In the genomic region with DNA sequence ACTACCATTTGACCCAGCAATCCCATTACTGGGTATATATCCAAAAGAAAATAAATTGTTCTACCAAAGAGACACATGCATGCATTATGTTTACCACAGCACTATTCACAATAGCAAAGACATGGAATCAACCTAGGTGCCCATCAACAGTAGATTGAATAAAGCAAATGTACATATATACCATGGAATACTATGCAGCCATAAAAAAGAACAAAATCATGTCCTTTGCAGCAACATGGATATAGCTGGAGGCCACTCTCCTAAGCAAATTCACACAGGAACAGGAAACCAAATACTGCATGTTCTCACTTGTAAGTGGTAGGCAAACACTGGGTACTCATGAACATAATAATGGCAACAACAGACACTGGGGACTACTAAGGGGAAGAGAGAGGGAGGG, we compare ENCODE assay signal across 5 cellular contexts.
DNase-seq lines count a peak whose midpoint lies in the region; ATAC-seq, FAIRE-seq and TF ChIP-seq lines count a peak whose summit lies in the region.
"Not testable (repeated sequence)": the region's sequence is repeated elsewhere in the genome, so short reads cannot be mapped to it uniquely, and the experiment has no call there.

No MANE protein-coding gene starts in this region.

- not testable (repeated sequence) for H3K27ac ChIP-seq in HEK293 (ENCODE audit: extremely low read depth, low read depth, low read length); K562 (ENCODE audit: extremely low read depth, low read depth, low read length); HepG2 (ENCODE audit: extremely low read length, insufficient read depth, low read length)

- H3K4me2 ChIP-seq in K562 (ENCODE audit: insufficient read depth, low read length); HepG2 (ENCODE audit: low read depth, low read length): not testable (repeated sequence)

- H3K4me3 Mint-ChIP-seq in nephron progenitor cell: not testable (repeated sequence)

- H3K79me2 ChIP-seq in K562 (ENCODE audit: control insufficient read depth, insufficient read depth, low read length); HepG2 (ENCODE audit: insufficient read depth, low read length): not testable (repeated sequence)

- in situ Hi-C loops in K562 (cut with MboI); HepG2 (cut with HindIII; ENCODE audit: extremely low pct_ligation_motif_present, low pct_unique_long_range_greater_than_20kb): not testable (repeated sequence)

- not testable (repeated sequence) for H3K36me3 ChIP-seq in HEK293 (ENCODE audit: control insufficient read depth in 2 of 2, insufficient read depth in 1 of 2, low read length in 2 of 2); K562 (ENCODE audit: control insufficient read depth, insufficient read depth, low read length); HepG2 (replicated peaks in 1 of 2; ENCODE audit: control insufficient read depth in 1 of 2, insufficient read depth in 2 of 2, low read length in 2 of 2)

- not testable (repeated sequence) for H3K4me3 ChIP-seq in HEK293 (ENCODE audit: low read depth, low read length); K562; HepG2 (replicated peaks in 1 of 3; ENCODE audit: insufficient read depth in 1 of 3, low read depth in 2 of 3, low read length in 3 of 3)

- H3K27me3 Mint-ChIP-seq in nephron progenitor cell (ENCODE audit: low read depth, poor library complexity): not testable (repeated sequence)

- H4K20me1 ChIP-seq in K562 (replicated peaks; ENCODE audit: control insufficient read depth, insufficient read depth, low read length); HepG2 (ENCODE audit: insufficient read depth, low read length): not testable (repeated sequence)

- not testable (repeated sequence) for H3K9ac ChIP-seq in K562 (ENCODE audit: insufficient read depth in 1 of 2, low read depth in 2 of 2, low read length in 2 of 2); HepG2 (ENCODE audit: insufficient read depth, low read depth, low read length)

- not testable (repeated sequence) for H3K9me3 Mint-ChIP-seq in nephron progenitor cell

- not testable (repeated sequence) for H3K27me3 ChIP-seq in K562 (ENCODE audit: control insufficient read depth in 2 of 2, insufficient read depth in 2 of 2, low read length in 2 of 2); HepG2 (ENCODE audit: control insufficient read depth in 1 of 2, insufficient read depth in 2 of 2, low read length in 2 of 2)

- not testable (repeated sequence) for H2AFZ ChIP-seq in K562 (ENCODE audit: low read depth, low read length); HepG2 (ENCODE audit: low read length)

- not testable (repeated sequence) for H3K4me1 ChIP-seq in HEK293 (ENCODE audit: control insufficient read depth, insufficient read depth, low read length); K562 (replicated peaks in 1 of 2; ENCODE audit: control insufficient read depth in 2 of 2, insufficient read depth in 2 of 2, low read length in 2 of 2)
- peaks cover 19% of the 10 kb centered on the region for H3K4me1 ChIP-seq in HepG2 (ENCODE audit: insufficient read depth, low read length)

- ATAC-seq in K562, HepG2: not testable (repeated sequence)

- H3K27ac Mint-ChIP-seq in nephron progenitor cell: peak overlapping the region; percentile 39

- not testable (repeated sequence) for TF ChIP-seq EP300 in K562 (IDR thresholded peaks at IDR 0.05; ENCODE audit: low read length); HepG2 (IDR thresholded peaks at IDR 0.05; ENCODE audit: low read depth in 2 of 2, low read length in 2 of 2); HepG2 (CRISPR knock-in tag; IDR thresholded peaks at IDR 0.05; ENCODE audit: borderline replicate concordance)

- not testable (repeated sequence) for H3K4me1 Mint-ChIP-seq in nephron progenitor cell

- not testable (repeated sequence) for H3K9me1 ChIP-seq in K562 (ENCODE audit: control insufficient read depth, insufficient read depth, low read length)

- CTCF ChIA-PET in HEK293 (lab: Yijun Ruan, JAX); K562 (lab: Yijun Ruan, JAX; ENCODE audit: low intra/inter-chr PET ratio); HepG2 (lab: Yijun Ruan, JAX; ENCODE audit: low intra/inter-chr PET ratio, low total read pairs): not testable (repeated sequence)

- H3K36me3 Mint-ChIP-seq in nephron progenitor cell (ENCODE audit: low read depth): not testable (repeated sequence)

- BruUV-seq in K562 (replicated peaks; lab: Mats Ljungman, UMichigan); HepG2 (replicated peaks; lab: Mats Ljungman, UMichigan): not testable (repeated sequence)

- TF ChIP-seq RAD21 in K562 (CRISPR knock-in tag; conservative IDR thresholded peaks at IDR 0.05 in 1 of 2, IDR thresholded peaks at IDR 0.05 in 1 of 2); HepG2 (CRISPR knock-in tag; IDR thresholded peaks at IDR 0.05): not testable (repeated sequence)

- POLR2A ChIA-PET in HEK293 (lab: Yijun Ruan, JAX); K562 (lab: Yijun Ruan, JAX); HepG2 (lab: Yijun Ruan, JAX): not testable (repeated sequence)

- TF ChIP-seq CTCF in HEK293 (tag by site-specific recombination; IDR thresholded peaks at IDR 0.05); K562 (IDR thresholded peaks at IDR 0.05 in 2 of 3, conservative IDR thresholded peaks at IDR 0.05 in 1 of 3; ENCODE audit: insufficient read depth in 2 of 3, low read depth in 1 of 3, low read length in 3 of 3); HepG2 (CRISPR knock-in tag; IDR thresholded peaks at IDR 0.05); nephron progenitor cell (IDR thresholded peaks at IDR 0.05): not testable (repeated sequence)

- FAIRE-seq in K562 (lab: Jason Lieb, UNC); HepG2 (lab: Jason Lieb, UNC): not testable (repeated sequence)

- intact Hi-C loops in K562 (cut with micrococcal nuclease); HepG2 (cut with micrococcal nuclease; ENCODE audit: unreplicated experiment): not testable (repeated sequence)

- not testable (repeated sequence) for TF ChIP-seq POLR2A in K562 (conservative IDR thresholded peaks at IDR 0.05); HepG2 (IDR thresholded peaks at IDR 0.05; ENCODE audit: insufficient read depth in 1 of 2, low read depth in 2 of 2, low read length in 2 of 2)

- DNase-seq in NCI-H748 (lab: John Stamatoyannopoulos, UW; ENCODE audit: unreplicated experiment): peak; percentile 2
- not testable (repeated sequence) for DNase-seq in K562 (ENCODE audit: extremely low read depth in 1 of 4, low spot score in 3 of 4); HepG2 (ENCODE audit: low spot score); nephron progenitor cell

- H3K9me3 ChIP-seq in HEK293 (ENCODE audit: control insufficient read depth, insufficient read depth, low read depth, low read length); K562 (replicated peaks; ENCODE audit: control insufficient read depth, insufficient read depth, low read depth, low read length); HepG2 (ENCODE audit: low read length): not testable (repeated sequence)

TF ChIP-seq in HEK293, 187 proteins besides CTCF, POLR2A, EP300 and RAD21:
- peak; percentile 74 for TF ChIP-seq ZNF146 (tag by site-specific recombination; IDR thresholded peaks at IDR 0.05)

TF ChIP-seq in K562, 482 proteins besides CTCF, POLR2A, EP300 and RAD21:
- peak; percentile 29 for TF ChIP-seq RBM25 (IDR thresholded peaks at IDR 0.05; ENCODE audit: low read depth, low read length, severe bottlenecking)
- peak; percentile 63 for TF ChIP-seq ZNF146 (CRISPR knock-in tag; IDR thresholded peaks at IDR 0.05; ENCODE audit: unreplicated experiment)
TF ChIP-seq in K562: peak in this region for 2; not testable (repeated sequence) for 480.

TF ChIP-seq in HepG2, 621 proteins besides CTCF, POLR2A, EP300 and RAD21:
- peak; percentile 20; the same call in 1 of the 2 replicates for TF ChIP-seq ZNF7 (CRISPR knock-in tag; IDR thresholded peaks at IDR 0.05)
TF ChIP-seq in HepG2: peak in this region for 1; not testable (repeated sequence) for 620.
